ENCODE assay signal across 1 cellular context in genomic region chr4:128810871-128811570, GRCh38.
A peak's percentile ranks its signal among the peaks of the same experiment; 100 is the strongest.
TF ChIP-seq lines count a peak whose summit lies in the region.

No MANE protein-coding gene starts in this region.

TF ChIP-seq in K562, 482 proteins besides CTCF, POLR2A, EP300 and RAD21 (continued from another document and continues in another):
- TF ChIP-seq ZNF79 (CRISPR knock-in tag; IDR thresholded peaks at IDR 0.05; ENCODE audit: low read depth) (no peak), ZNF239 (CRISPR knock-in tag; IDR thresholded peaks at IDR 0.05) (no peak), ARNT (IDR thresholded peaks at IDR 0.05) (0 out of 4 replicates have a peak, but pooled peaks have one; percentile 22 to 42), ZBED1 (IDR thresholded peaks at IDR 0.05) (no peak), ZNF277 (CRISPR knock-in tag; IDR thresholded peaks at IDR 0.05; ENCODE audit: borderline replicate concordance) (no peak), RERE (CRISPR knock-in tag; IDR thresholded peaks at IDR 0.05; ENCODE audit: borderline replicate concordance) (no peak), SMARCA4 (IDR thresholded peaks at IDR 0.05) (0 out of 2 replicates have a peak, but pooled peaks have one; percentile 40), ZNF407 (IDR thresholded peaks at IDR 0.05; ENCODE audit: low read depth) (no peak), VEZF1 (CRISPR knock-in tag; IDR thresholded peaks at IDR 0.05) (peak; percentile 89), MYBL2 (IDR thresholded peaks at IDR 0.05; ENCODE audit: low read depth) (peak; percentile 45; the same call in 1 of the 2 replicates), MYBL2 (CRISPR knock-in tag; IDR thresholded peaks at IDR 0.05; ENCODE audit: borderline replicate concordance) (no peak), SRSF9 (IDR thresholded peaks at IDR 0.05; ENCODE audit: borderline replicate concordance, low read depth, low read length) (no peak), PRPF4 (IDR thresholded peaks at IDR 0.05; ENCODE audit: insufficient read depth, low read depth, low read length, poor library complexity, severe bottlenecking) (peak; percentile 89), TCF7 (IDR thresholded peaks at IDR 0.05; ENCODE audit: borderline replicate concordance) (no peak), KLF16 (IDR thresholded peaks at IDR 0.05) (no peak), THAP7 (CRISPR knock-in tag; IDR thresholded peaks at IDR 0.05) (no peak), SRSF1 (IDR thresholded peaks at IDR 0.05; ENCODE audit: low read depth, low read length) (no peak), FOXO4 (CRISPR knock-in tag; IDR thresholded peaks at IDR 0.05) (no peak), TAF1 (IDR thresholded peaks at IDR 0.05; ENCODE audit: control insufficient read depth, extremely low read depth, insufficient read depth, low read length, severe bottlenecking) (peak; percentile 74), STAG1 (CRISPR knock-in tag; IDR thresholded peaks at IDR 0.05; ENCODE audit: borderline replicate concordance) (no peak), ZNF584 (CRISPR knock-in tag; IDR thresholded peaks at IDR 0.05; ENCODE audit: low read depth) (no peak), ETV1 (tag; conservative IDR thresholded peaks at IDR 0.05; ENCODE audit: low read depth) (peak; percentile 35), NR0B1 (IDR thresholded peaks at IDR 0.05; ENCODE audit: partially characterized antibody) (no peak), FOXA1 (IDR thresholded peaks at IDR 0.05; ENCODE audit: borderline replicate concordance) (no peak), ASH1L (IDR thresholded peaks at IDR 0.05; ENCODE audit: borderline replicate concordance, low read depth, partially characterized antibody) (no peak), SMARCA5 (IDR thresholded peaks at IDR 0.05) (no peak), CCAR2 (IDR thresholded peaks at IDR 0.05; ENCODE audit: low read depth, low read length) (no peak), ATF6 (CRISPR knock-in tag; IDR thresholded peaks at IDR 0.05) (no peak), HDAC3 (IDR thresholded peaks at IDR 0.05; ENCODE audit: borderline replicate concordance, partially characterized antibody) (no peak), BRD9 (IDR thresholded peaks at IDR 0.05; ENCODE audit: low read depth, partially characterized antibody) (no peak), ZNF586 (CRISPR knock-in tag; conservative IDR thresholded peaks at IDR 0.05) (no peak), EZH2 (IDR thresholded peaks at IDR 0.05; ENCODE audit: borderline replicate concordance, low read depth, low read length) (no peak), TGIF2 (CRISPR knock-in tag; IDR thresholded peaks at IDR 0.05) (no peak), ZNF778 (CRISPR knock-in tag; IDR thresholded peaks at IDR 0.05) (no peak), ZEB2 (IDR thresholded peaks at IDR 0.05) (no peak), NR3C1 (CRISPR knock-in tag; IDR thresholded peaks at IDR 0.05) (no peak), POLR2G (IDR thresholded peaks at IDR 0.05; ENCODE audit: low read depth, low read length) (peak; percentile 89), ZNF551 (CRISPR knock-in tag; IDR thresholded peaks at IDR 0.05) (no peak), SNRNP70 (optimal IDR thresholded peaks at IDR 0.05; ENCODE audit: low read depth, low read length) (no peak), ELF4 (CRISPR knock-in tag; IDR thresholded peaks at IDR 0.05) (no peak), SOX6 (IDR thresholded peaks at IDR 0.05) (peak; percentile 49; the same call in 1 of the 2 replicates), RHOXF2B (CRISPR knock-in tag; conservative IDR thresholded peaks at IDR 0.05) (no peak), ZNF184 (CRISPR knock-in tag; IDR thresholded peaks at IDR 0.05) (no peak), ZNF780A (CRISPR knock-in tag; IDR thresholded peaks at IDR 0.05) (no peak)
